19 cellular contexts compared by ENCODE assay signal in genomic region chr4:1350169-1350520, GRCh38. TPM values are rescaled to one million over a fixed set of nuclear protein-coding genes. Genes with fewer than 3 reads are reported as not detected.
"Had no signal": no experiment of that assay in that cellular context is flagged by ENCODE, and none has a peak within 500 bp of the region (broad histone marks: within the 10 kb centered on the region; RNA-seq: fewer than 3 reads in every experiment).

No MANE protein-coding gene starts in this region.

- H3K36me3 Mint-ChIP-seq: activated naive CD8-positive, alpha-beta T cell treated with anti-CD3 and anti-CD28 coated beads, Interleukin-2, amount 10 ng/mL, durations not matched to agents 7 days and 5 days; naive B cell; type B pancreatic cell had no signal

- H3K4me3 Mint-ChIP-seq: activated naive CD8-positive, alpha-beta T cell treated with anti-CD3 and anti-CD28 coated beads, Interleukin-2, amount 10 ng/mL, durations not matched to agents 7 days and 5 days; type B pancreatic cell had no signal

- DNase-seq: activated CD4-positive, alpha-beta T cell treated with anti-CD3 and anti-CD28 coated beads for 48 hours; activated CD8-positive, alpha-beta memory T cell treated with anti-CD3 and anti-CD28 coated beads, Interleukin-2, amount 50 U/mL, for 48 hours; activated naive CD8-positive, alpha-beta T cell treated with anti-CD3 and anti-CD28 coated beads, Interleukin-2, amount 10 ng/mL, durations not matched to agents 7 days and 5 days; dorsolateral prefrontal cortex; esophagus squamous epithelium; foreskin fibroblast; glutamatergic neuron; immature natural killer cell; left cardiac atrium; naive B cell; occipital lobe; SJCRH30; stimulated activated CD4-positive, alpha-beta T cell treated with anti-CD3 and anti-CD28 coated beads, Interleukin-2, amount 100 ng/mL, for 24 hours; stimulated activated naive CD4-positive, alpha-beta T cell treated with Interleukin-2 at 50 U/mL for 16 hours; SW 1271 had no signal

- H3K9me3 Mint-ChIP-seq: activated naive CD8-positive, alpha-beta T cell treated with anti-CD3 and anti-CD28 coated beads, Interleukin-2, amount 10 ng/mL, durations not matched to agents 7 days and 5 days; immature natural killer cell; naive B cell; type B pancreatic cell had no signal

- H3K4me3 ChIP-seq: dorsolateral prefrontal cortex, esophagus squamous epithelium, lung, psoas muscle, SJCRH30 had no signal

- H3K4me1 ChIP-seq: SJCRH30 had no signal

- ATAC-seq: left cardiac atrium, psoas muscle, sciatic nerve had no signal

- H3K27me3 ChIP-seq: dorsolateral prefrontal cortex, esophagus squamous epithelium, SJCRH30 had no signal

- H3K27ac ChIP-seq: esophagus squamous epithelium, psoas muscle, SJCRH30 had no signal

- H3K27me3 Mint-ChIP-seq: activated naive CD8-positive, alpha-beta T cell treated with anti-CD3 and anti-CD28 coated beads, Interleukin-2, amount 10 ng/mL, durations not matched to agents 7 days and 5 days; naive B cell; type B pancreatic cell had no signal

- H3K9me3 ChIP-seq: esophagus squamous epithelium, psoas muscle, SJCRH30 had no signal

RNA-seq across cellular contexts. Expression of gene NKX1-1, which starts 56.1 kb away (rescaled TPM):
- total RNA-seq: activated naive CD8-positive, alpha-beta T cell treated with anti-CD3 and anti-CD28 coated beads, Interleukin-2, amount 10 ng/mL, durations not matched to agents 7 days and 5 days; dorsolateral prefrontal cortex; esophagus squamous epithelium; left cardiac atrium; lung; occipital lobe; psoas muscle; sciatic nerve; SJCRH30 had no signal
